15 cellular contexts compared by ENCODE assay signal in genomic region chr18:23280844-23281243, GRCh38.
DNase-seq lines count a peak whose midpoint lies in the region; ATAC-seq, FAIRE-seq and TF ChIP-seq lines count a peak whose summit lies in the region.
"Had no signal": no experiment of that assay in that cellular context is flagged by ENCODE, and none has a peak within 500 bp of the region (broad histone marks: within the 10 kb centered on the region; RNA-seq: fewer than 3 reads in every experiment).

No MANE protein-coding gene starts in this region.

- peaks cover 39% of the 10 kb centered on the region for H3K4me1 ChIP-seq in HepG2 (ENCODE audit: insufficient read depth, low read length)
- H3K4me1 ChIP-seq in right lobe of liver, result no peaks in the 10 kb centered on the region
- peaks cover 29% of the 10 kb centered on the region for H3K4me1 ChIP-seq in RWPE2 (ENCODE audit: insufficient read depth, poor library complexity, severe bottlenecking)
- H3K4me1 ChIP-seq in left lung, result peaks cover 0 to 3% of the 10 kb centered on the region in 2 donors
- peaks cover 0 to 7% (median 0%) of the 10 kb centered on the region in 4 donors for H3K4me1 ChIP-seq in tibial nerve
- H3K4me1 ChIP-seq in HAP-1, result 0 out of 2 replicates have a peak, but pooled peaks cover 2% of the 10 kb centered on the region

- H3K9ac ChIP-seq in HepG2 (ENCODE audit: insufficient read depth, low read depth, low read length), result no peak overlapping the region
- H3K9ac ChIP-seq: BLaER1 treated with 17β-estradiol and CSF1 and Interleukin-3, amounts not matched to agents 10 nM and 100 nM had no signal

- H3K9me3 ChIP-seq in HepG2 (ENCODE audit: low read length) (0 out of 2 replicates have a peak, but pooled peaks cover 6% of the 10 kb centered on the region), right lobe of liver (no peaks in the 10 kb centered on the region), RWPE2 (ENCODE audit: severe bottlenecking) (no peaks in the 10 kb centered on the region), left lung (peaks cover 0 to 6% of the 10 kb centered on the region in 2 donors), tibial nerve (peaks cover 0 to 9% (median 1%) of the 10 kb centered on the region in 4 donors), HAP-1 (no peaks in the 10 kb centered on the region)

- CTCF ChIA-PET in HepG2 (lab: Yijun Ruan, JAX; ENCODE audit: low intra/inter-chr PET ratio, low total read pairs), result no interaction called here

- TF ChIP-seq RAD21 in HepG2 (CRISPR knock-in tag; IDR thresholded peaks at IDR 0.05), result no peak

- ATAC-seq in HepG2 (no peak), right lobe of liver (no peak), RWPE2 (ENCODE audit: low read depth) (no peak), left lung (peak; percentile 33)
- ATAC-seq: HCT116 had no signal

- in situ Hi-C loops in HepG2 (cut with HindIII; ENCODE audit: extremely low pct_ligation_motif_present, low pct_unique_long_range_greater_than_20kb), result no loop called here
- in situ Hi-C loops in HAP-1 (cut with MboI; ENCODE audit: low sequenced_read_pairs), result no loop called here

- H3K79me2 ChIP-seq in HepG2 (ENCODE audit: insufficient read depth, low read length), result no peaks in the 10 kb centered on the region

- H3K27me3 ChIP-seq in HepG2 (ENCODE audit: control insufficient read depth in 1 of 2, insufficient read depth in 2 of 2, low read length in 2 of 2) (no peaks in the 10 kb centered on the region), right lobe of liver (no peaks in the 10 kb centered on the region), RWPE2 (ENCODE audit: insufficient read depth, poor library complexity, severe bottlenecking) (no peaks in the 10 kb centered on the region), left lung (no peaks in the 10 kb centered on the region), tibial nerve (no peaks in the 10 kb centered on the region), HAP-1 (ENCODE audit: low read depth) (no peaks in the 10 kb centered on the region)
- H3K27me3 ChIP-seq: BLaER1 treated with 17β-estradiol and CSF1 and Interleukin-3, amounts not matched to agents 10 nM and 100 nM had no signal

- FAIRE-seq in HepG2 (lab: Jason Lieb, UNC), result no peak
- FAIRE-seq: GM19239 had no signal

- POLR2A ChIA-PET in HepG2 (lab: Yijun Ruan, JAX), result interaction anchor here (1.6 kb wide), 1 partner anchor 21 kb away, joined by 4 read pairs; no protein-coding TSS in a partner anchor

- intact Hi-C loops in HepG2 (cut with micrococcal nuclease; ENCODE audit: unreplicated experiment), result no loop called here
- intact Hi-C loops in right lobe of liver (cut with DNase I), result no loop called here
- intact Hi-C loops in left lung (cut with DNase I), result no loop called here

- H4K20me1 ChIP-seq in HepG2 (ENCODE audit: insufficient read depth, low read length), result no peaks in the 10 kb centered on the region
- H4K20me1 ChIP-seq: BLaER1 treated with 17β-estradiol and CSF1 and Interleukin-3, amounts not matched to agents 10 nM and 100 nM had no signal

- TF ChIP-seq CTCF in HepG2 (CRISPR knock-in tag; IDR thresholded peaks at IDR 0.05) (no peak), right lobe of liver (IDR thresholded peaks at IDR 0.05) (no peak), RWPE2 (IDR thresholded peaks at IDR 0.05; ENCODE audit: poor library complexity, severe bottlenecking) (no peak), left lung (IDR thresholded peaks at IDR 0.05) (no peak), tibial nerve (IDR thresholded peaks at IDR 0.05) (no peak)

- H3K4me2 ChIP-seq in HepG2 (ENCODE audit: low read depth, low read length), result no peak overlapping the region

- no peak for TF ChIP-seq POLR2A in HepG2 (IDR thresholded peaks at IDR 0.05; ENCODE audit: insufficient read depth in 1 of 2, low read depth in 2 of 2, low read length in 2 of 2)
- no peak for TF ChIP-seq POLR2A in right lobe of liver (IDR thresholded peaks at IDR 0.05)
- no peak for TF ChIP-seq POLR2A in tibial nerve (IDR thresholded peaks at IDR 0.05)

- H3K36me3 ChIP-seq in HepG2 (replicated peaks in 1 of 2; ENCODE audit: control insufficient read depth in 1 of 2, insufficient read depth in 2 of 2, low read length in 2 of 2) (no peaks in the 10 kb centered on the region), right lobe of liver (no peaks in the 10 kb centered on the region), RWPE2 (ENCODE audit: low read depth) (no peaks in the 10 kb centered on the region), left lung (no peaks in the 10 kb centered on the region), tibial nerve (peaks cover 0 to 12% (median 0%) of the 10 kb centered on the region in 3 donors), HAP-1 (replicated peaks) (no peaks in the 10 kb centered on the region)

- H2AFZ ChIP-seq in HepG2 (ENCODE audit: low read length), result no peak overlapping the region

- DNase-seq in HepG2 (ENCODE audit: low spot score), result no peak
- no peak for DNase-seq in right lobe of liver
- DNase-seq in RWPE2 (ENCODE audit: low spot score), result peak; percentile 21
- DNase-seq in left lung, result no peak
- no peak for DNase-seq in activated CD4-positive, alpha-beta T cell treated with anti-CD3 and anti-CD28 coated beads, Interleukin-2, amount 50 U/mL, for 1 hour
- DNase-seq in Kasumi-1 (lab: John Stamatoyannopoulos, UW), result no peak
- DNase-seq in tibial nerve (ENCODE audit: low spot score in 2 of 2), result no peak
- DNase-seq in HAP-1 (ENCODE audit: low spot score in 2 of 2), result no peak
- DNase-seq: ACHN; CD4-positive, CD25-positive, alpha-beta regulatory T cell; DMS53; GF-D8 had no signal

- H3K4me3 ChIP-seq in HepG2 (replicated peaks in 1 of 3; ENCODE audit: insufficient read depth in 1 of 3, low read depth in 2 of 3, low read length in 3 of 3) (no peak overlapping the region), right lobe of liver (no peak overlapping the region), RWPE2 (ENCODE audit: severe bottlenecking) (no peak overlapping the region), left lung (no peak overlapping the region), tibial nerve (no peak overlapping the region), HAP-1 (no peak overlapping the region)
- H3K4me3 ChIP-seq: BLaER1 treated with 17β-estradiol and CSF1 and Interleukin-3, amounts not matched to agents 10 nM and 100 nM had no signal

- 92% methylated on average over 5 of the region's 5 CpGs for WGBS in HepG2 (ENCODE audit: low lambda C conversion rate)
- 88% methylated on average over 4 of the region's 5 CpGs for WGBS in right lobe of liver (ENCODE audit: insufficient coverage, low coverage, low lambda C conversion rate, missing lambda C conversion rate)
- 85 to 86% methylated on average over 5 of the region's 5 CpGs for WGBS in tibial nerve, 2 donors

- BruUV-seq in HepG2 (replicated peaks; lab: Mats Ljungman, UMichigan), result no TSS peak

- H3K27ac ChIP-seq in HepG2 (ENCODE audit: extremely low read length, insufficient read depth, low read length), result no peak overlapping the region
- no peak overlapping the region for H3K27ac ChIP-seq in right lobe of liver
- peak overlapping the region; percentile 73 for H3K27ac ChIP-seq in RWPE2 (ENCODE audit: poor library complexity, severe bottlenecking)
- H3K27ac ChIP-seq in left lung, result no peak overlapping the region
- H3K27ac ChIP-seq in tibial nerve, result no peak overlapping the region
- H3K27ac ChIP-seq: BLaER1 treated with 17β-estradiol and CSF1 and Interleukin-3, amounts not matched to agents 10 nM and 100 nM had no signal

- TF ChIP-seq EP300 in HepG2 (IDR thresholded peaks at IDR 0.05; ENCODE audit: low read depth in 2 of 2, low read length in 2 of 2) (no peak), HepG2 (CRISPR knock-in tag; IDR thresholded peaks at IDR 0.05; ENCODE audit: borderline replicate concordance) (no peak), tibial nerve (IDR thresholded peaks at IDR 0.05) (no peak)

TF ChIP-seq in HepG2, 621 proteins besides CTCF, POLR2A, EP300 and RAD21 (continues in another document):
- TF ChIP-seq SP2 (CRISPR knock-in tag; IDR thresholded peaks at IDR 0.05) (no peak), HCFC1 (IDR thresholded peaks at IDR 0.05; ENCODE audit: low read depth, low read length) (no peak), CENPX (CRISPR knock-in tag; IDR thresholded peaks at IDR 0.05) (no peak), ZNF550 (CRISPR knock-in tag; IDR thresholded peaks at IDR 0.05; ENCODE audit: borderline replicate concordance) (no peak), ZNF7 (CRISPR knock-in tag; IDR thresholded peaks at IDR 0.05) (peak; percentile 61), NFKBIZ (CRISPR knock-in tag; IDR thresholded peaks at IDR 0.05) (no peak), GABPA (IDR thresholded peaks at IDR 0.05; ENCODE audit: low read depth, low read length) (no peak), GABPA (CRISPR knock-in tag; IDR thresholded peaks at IDR 0.05; ENCODE audit: low read depth) (no peak), NKX3-1 (CRISPR knock-in tag; IDR thresholded peaks at IDR 0.05) (no peak), AKNA (CRISPR knock-in tag; IDR thresholded peaks at IDR 0.05; ENCODE audit: borderline replicate concordance) (no peak)
